Comparison of ENCODE assay signal across 1 cellular context in the genomic region with DNA sequence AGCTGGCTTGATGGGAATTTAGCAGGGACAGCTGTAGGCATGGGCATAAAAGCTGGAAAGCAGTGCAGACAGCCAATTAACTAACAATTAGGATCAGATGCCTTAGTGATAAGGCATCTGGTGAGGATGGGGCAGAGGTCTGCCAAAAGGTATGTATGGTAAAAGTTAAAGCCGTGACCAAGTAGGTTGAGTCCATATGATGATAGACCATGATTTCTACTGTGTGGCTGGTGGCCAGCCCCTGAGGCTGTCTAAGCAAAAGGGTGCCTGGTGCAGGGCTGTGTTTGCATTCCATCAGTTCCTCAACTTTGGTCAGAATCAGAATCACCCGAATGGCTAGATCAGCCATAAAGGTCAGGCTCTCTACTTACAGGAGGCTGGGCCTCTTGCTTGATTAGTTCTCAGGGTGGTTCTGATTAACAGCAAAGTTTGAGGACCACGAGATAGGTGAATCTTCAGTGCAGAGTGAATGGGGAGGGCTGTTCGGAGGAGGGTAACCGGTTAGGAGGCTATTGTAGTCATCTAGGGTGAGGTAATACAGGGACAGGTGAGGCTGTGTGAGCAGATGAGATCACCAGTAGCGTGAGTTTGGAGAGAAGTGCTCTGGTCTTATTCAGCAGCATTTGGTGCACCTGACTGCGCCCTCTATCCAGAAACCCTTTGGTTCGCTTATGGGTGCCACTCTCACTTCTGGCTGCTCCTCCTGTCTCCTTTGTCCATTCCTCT.
TF ChIP-seq lines count a peak whose summit lies in the region.

No MANE protein-coding gene starts in this region.

TF ChIP-seq in GM12878, 131 proteins besides CTCF, POLR2A, EP300 and RAD21:
- TF ChIP-seq POLR2AphosphoS5 (IDR thresholded peaks at IDR 0.05; ENCODE audit: low read length) (no peak), TARDBP (IDR thresholded peaks at IDR 0.05; ENCODE audit: borderline replicate concordance) (no peak), JUND (IDR thresholded peaks at IDR 0.05; ENCODE audit: low read depth, low read length) (no peak), MYC (IDR thresholded peaks at IDR 0.05; ENCODE audit: insufficient read depth, insufficient read length, insufficient replicate concordance, low read length, severe bottlenecking) (no peak), STAT1 (conservative IDR thresholded peaks at IDR 0.05) (no peak), SP1 (IDR thresholded peaks at IDR 0.05; ENCODE audit: low read depth, low read length) (no peak), BCL11A (IDR thresholded peaks at IDR 0.05; ENCODE audit: low read depth, low read length) (no peak), SREBF2 (IDR thresholded peaks at IDR 0.05; ENCODE audit: low read length) (no peak), ZNF207 (IDR thresholded peaks at IDR 0.05; ENCODE audit: borderline replicate concordance) (no peak), ZNF622 (IDR thresholded peaks at IDR 0.05) (no peak), IRF4 (IDR thresholded peaks at IDR 0.05; ENCODE audit: low read depth, low read length) (no peak)
- TF ChIP-seq, protein P1, sequence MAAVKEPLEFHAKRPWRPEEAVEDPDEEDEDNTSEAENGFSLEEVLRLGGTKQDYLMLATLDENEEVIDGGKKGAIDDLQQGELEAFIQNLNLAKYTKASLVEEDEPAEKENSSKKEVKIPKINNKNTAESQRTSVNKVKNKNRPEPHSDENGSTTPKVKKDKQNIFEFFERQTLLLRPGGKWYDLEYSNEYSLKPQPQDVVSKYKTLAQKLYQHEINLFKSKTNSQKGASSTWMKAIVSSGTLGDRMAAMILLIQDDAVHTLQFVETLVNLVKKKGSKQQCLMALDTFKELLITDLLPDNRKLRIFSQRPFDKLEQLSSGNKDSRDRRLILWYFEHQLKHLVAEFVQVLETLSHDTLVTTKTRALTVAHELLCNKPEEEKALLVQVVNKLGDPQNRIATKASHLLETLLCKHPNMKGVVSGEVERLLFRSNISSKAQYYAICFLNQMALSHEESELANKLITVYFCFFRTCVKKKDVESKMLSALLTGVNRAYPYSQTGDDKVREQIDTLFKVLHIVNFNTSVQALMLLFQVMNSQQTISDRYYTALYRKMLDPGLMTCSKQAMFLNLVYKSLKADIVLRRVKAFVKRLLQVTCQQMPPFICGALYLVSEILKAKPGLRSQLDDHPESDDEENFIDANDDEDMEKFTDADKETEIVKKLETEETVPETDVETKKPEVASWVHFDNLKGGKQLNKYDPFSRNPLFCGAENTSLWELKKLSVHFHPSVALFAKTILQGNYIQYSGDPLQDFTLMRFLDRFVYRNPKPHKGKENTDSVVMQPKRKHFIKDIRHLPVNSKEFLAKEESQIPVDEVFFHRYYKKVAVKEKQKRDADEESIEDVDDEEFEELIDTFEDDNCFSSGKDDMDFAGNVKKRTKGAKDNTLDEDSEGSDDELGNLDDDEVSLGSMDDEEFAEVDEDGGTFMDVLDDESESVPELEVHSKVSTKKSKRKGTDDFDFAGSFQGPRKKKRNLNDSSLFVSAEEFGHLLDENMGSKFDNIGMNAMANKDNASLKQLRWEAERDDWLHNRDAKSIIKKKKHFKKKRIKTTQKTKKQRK (IDR thresholded peaks at IDR 0.05; ENCODE audit: low read depth, low read length): no peak
